In genomic region chr2:60516826-60517225, GRCh38 we compare ENCODE assay signal across 22 cellular contexts. TPM values are rescaled to one million over a fixed set of nuclear protein-coding genes. Genes with fewer than 3 reads are reported as not detected.
DNase-seq lines count a peak whose midpoint lies in the region; ATAC-seq and TF ChIP-seq lines count a peak whose summit lies in the region.
"Had no signal": no experiment of that assay in that cellular context is flagged by ENCODE, and none has a peak within 500 bp of the region (broad histone marks: within the 10 kb centered on the region; RNA-seq: fewer than 3 reads in every experiment).

No MANE protein-coding gene starts in this region.

- no peak for ATAC-seq in naive B cell (ENCODE audit: low read depth in 2 of 2)
- ATAC-seq in activated naive CD4-positive, alpha-beta T cell treated with anti-CD3 and anti-CD28 coated beads, Interleukin-2, amount 50 U/mL, for 72 hours = no peak
- ATAC-seq: effector memory CD8-positive, alpha-beta T cell; stimulated activated naive CD8-positive, alpha-beta T cell treated with anti-CD3 and anti-CD28 coated beads, Interleukin-15, amount 100 ng/mL, for 72 hours had no signal

- H3K27ac Mint-ChIP-seq in HFFc6 = peak overlapping the region; percentile 99
- peak overlapping the region; percentile 40 to 96 (median 90) for H3K27ac Mint-ChIP-seq in naive B cell
- no peak overlapping the region for H3K27ac Mint-ChIP-seq in activated naive CD4-positive, alpha-beta T cell treated with anti-CD3 and anti-CD28 coated beads, Interleukin-2, amount 50 U/mL, for 72 hours
- H3K27ac Mint-ChIP-seq: activated T-helper 2 cell treated with anti-CD3 and anti-CD28 coated beads, Interferon-gamma antibody, Interleukin-2, Interleukin-4, amounts not matched to agents 10 μg/mL and 5 μg/mL and 100 μg/mL, durations not matched to agents 14 hours and 24 hours and 36 hours; effector memory CD8-positive, alpha-beta T cell; stimulated activated naive CD8-positive, alpha-beta T cell treated with anti-CD3 and anti-CD28 coated beads, Interleukin-15, amount 100 ng/mL, for 72 hours had no signal

- H3K4me3 ChIP-seq in AG10803 (ENCODE audit: low read length) (no peak overlapping the region; the same call in 1 of the 2 replicates), brain microvascular endothelial cell (ENCODE audit: low read depth, low read length) (no peak overlapping the region)
- H3K4me3 ChIP-seq: upper lobe of left lung had no signal

- peak overlapping the region; percentile 99 for H3K27ac ChIP-seq in brain microvascular endothelial cell

- TF ChIP-seq CTCF in AG10803 (conservative IDR thresholded peaks at IDR 0.05; ENCODE audit: low read length) = no peak
- no peak for TF ChIP-seq CTCF in HFFc6 (IDR thresholded peaks at IDR 0.05)
- no peak for TF ChIP-seq CTCF in brain microvascular endothelial cell (IDR thresholded peaks at IDR 0.05; ENCODE audit: low read depth, low read length, missing control alignments)

- H3K36me3 ChIP-seq in brain microvascular endothelial cell (replicated peaks) = no peaks in the 10 kb centered on the region
- H3K36me3 ChIP-seq: adrenal gland, upper lobe of left lung had no signal

- H3K4me1 Mint-ChIP-seq in HFFc6 (ENCODE audit: low read depth) (peaks cover 55% of the 10 kb centered on the region), naive B cell (peaks cover 86 to 98% (median 92%) of the 10 kb centered on the region in 3 donors)

- in situ Hi-C loops in brain microvascular endothelial cell (cut with HindIII; ENCODE audit: low pct_ligation_motif_present, low sequenced_read_pairs) = no loop called here

- H3K27me3 ChIP-seq in brain microvascular endothelial cell (replicated peaks) = no peaks in the 10 kb centered on the region
- H3K27me3 ChIP-seq: adrenal gland, upper lobe of left lung had no signal

- no peaks in the 10 kb centered on the region; the same call in 1 of the 2 replicates for H3K27me3 Mint-ChIP-seq in HFFc6 (ENCODE audit: insufficient read depth)
- no peaks in the 10 kb centered on the region for H3K27me3 Mint-ChIP-seq in naive B cell

- DNase-seq in AG10803 (ENCODE audit: low read depth) (peak; percentile 70), HFFc6 (no peak), brain microvascular endothelial cell (no peak), naive B cell (no peak), NCI-H146 (lab: John Stamatoyannopoulos, UW) (no peak), NCI-H345 (lab: John Stamatoyannopoulos, UW) (no peak)
- no peak for DNase-seq in activated naive CD4-positive, alpha-beta T cell treated with anti-CD3 and anti-CD28 coated beads, Interleukin-2, amount 50 U/mL, for 72 hours (ENCODE audit: low spot score in 2 of 2)
- no peak for DNase-seq in effector CD8-positive, alpha-beta T cell (lab: John Stamatoyannopoulos, UW)
- DNase-seq: activated CD4-positive, CD25-positive, alpha-beta regulatory T cell treated with anti-CD3 and anti-CD28 coated beads, Interleukin-2, amount 50 U/mL, for 72 hours; central memory CD4-positive, alpha-beta T cell; DND-41; effector memory CD8-positive, alpha-beta T cell; hypothalamus; KG1; kidney; NCI-H524 treated with DMSO at 0.1 percent for 48 hours; SHP77 treated with DMSO at 0.1 percent for 48 hours; stimulated activated naive CD8-positive, alpha-beta T cell treated with anti-CD3 and anti-CD28 coated beads, Interleukin-15, amount 100 ng/mL, for 72 hours; T-helper 2 cell; upper lobe of left lung had no signal

- H3K36me3 Mint-ChIP-seq in HFFc6 (ENCODE audit: low read depth) (no peaks in the 10 kb centered on the region), naive B cell (peaks cover 47 to 50% of the 10 kb centered on the region in 2 donors)
- no peaks in the 10 kb centered on the region for H3K36me3 Mint-ChIP-seq in activated naive CD4-positive, alpha-beta T cell treated with anti-CD3 and anti-CD28 coated beads, Interleukin-2, amount 50 U/mL, for 72 hours

- H3K4me3 Mint-ChIP-seq in HFFc6 = peak overlapping the region; percentile 82
- H3K4me3 Mint-ChIP-seq in naive B cell = peak overlapping the region in 7 of 8 donors; percentile 43 to 80 (median 64)
- H3K4me3 Mint-ChIP-seq: effector memory CD8-positive, alpha-beta T cell; stimulated activated naive CD8-positive, alpha-beta T cell treated with anti-CD3 and anti-CD28 coated beads, Interleukin-15, amount 100 ng/mL, for 72 hours had no signal

- H3K9me3 Mint-ChIP-seq in HFFc6 (no peaks in the 10 kb centered on the region), naive B cell (no peaks in the 10 kb centered on the region)
- no peaks in the 10 kb centered on the region for H3K9me3 Mint-ChIP-seq in activated naive CD4-positive, alpha-beta T cell treated with anti-CD3 and anti-CD28 coated beads, Interleukin-2, amount 50 U/mL, for 72 hours
- H3K9me3 Mint-ChIP-seq: activated T-helper 2 cell treated with anti-CD3 and anti-CD28 coated beads, Interferon-gamma antibody, Interleukin-2, Interleukin-4, amounts not matched to agents 10 μg/mL and 5 μg/mL and 100 μg/mL, durations not matched to agents 14 hours and 24 hours and 36 hours; effector memory CD8-positive, alpha-beta T cell; stimulated activated naive CD8-positive, alpha-beta T cell treated with anti-CD3 and anti-CD28 coated beads, Interleukin-15, amount 100 ng/mL, for 72 hours had no signal

RNA-seq across cellular contexts. Expression of gene BCL11A, which starts 36.6 kb away (rescaled TPM):
- 1 to 10 TPM; 1.1 to 3.0 (median 1.9) TPM for total RNA-seq in HFFc6 (2021; fragmentation: NEBNext Ultra II Directional; extraction: Animal tissue kit (Norgen Biotek cat#: 25700))
- polyA plus RNA-seq in naive B cell (ENCODE audit: low read depth in 6 of 6) = 100 to 1,000 TPM; 152 to 246 (median 192) TPM
- total RNA-seq in activated naive CD4-positive, alpha-beta T cell treated with anti-CD3 and anti-CD28 coated beads, Interleukin-2, amount 50 U/mL, for 72 hours = under 1 TPM; 0.05 to 0.25 TPM

Comparison
In these comparisons a context has a peak if more than half of its experiments do, and no peak if none do; other contexts are left out.
1. H3K27ac Mint-ChIP-seq: peak in HFFc6 (single experiment) and naive B cell (6 of 6); none in activated naive CD4-positive, alpha-beta T cell treated with anti-CD3 and anti-CD28 coated beads, Interleukin-2, amount 50 U/mL, for 72 hours (0 of 2).